ENCODE assay signal across 13 cellular contexts in genomic region chr19:36151144-36152051, GRCh38. TPM values are rescaled to one million over a fixed set of nuclear protein-coding genes. Genes with fewer than 3 reads are reported as not detected.
DNase-seq lines count a peak whose midpoint lies in the region; ATAC-seq, FAIRE-seq and TF ChIP-seq lines count a peak whose summit lies in the region.
"Had no signal": no experiment of that assay in that cellular context is flagged by ENCODE, and none has a peak within 500 bp of the region (broad histone marks: within the 10 kb centered on the region; RNA-seq: fewer than 3 reads in every experiment).

No MANE protein-coding gene starts in this region.

- H3K27ac Mint-ChIP-seq in Calu3 (ENCODE audit: unreplicated experiment), result no peak overlapping the region
- no peak overlapping the region for H3K27ac Mint-ChIP-seq in stimulated activated naive B cell treated with anti-CD40 and anti-IgM and Interleukin-4, amounts not matched to agents 10 μg/mL and 1 μg/mL and 100 μg/mL, for 72 hours

- H3K27me3 ChIP-seq in heart right ventricle (no peaks in the 10 kb centered on the region), pancreas (no peaks in the 10 kb centered on the region)

- intact Hi-C loops in heart right ventricle (cut with DNase I), result loop anchor here in 2 of 10 donors (1.0 kb wide), 1 partner anchor 23 kb away; no protein-coding TSS in a partner anchor
- intact Hi-C loops in pancreas (cut with DNase I), result no loop called here
- intact Hi-C loops in Calu3 (cut with micrococcal nuclease; ENCODE audit: unreplicated experiment), result no loop called here

- H3K9me3 ChIP-seq in heart right ventricle (no peaks in the 10 kb centered on the region), pancreas (no peaks in the 10 kb centered on the region)

- H3K4me3 ChIP-seq in AG04449 (ENCODE audit: low read depth, low read length), result peak overlapping the region; percentile 12; the same call in 1 of the 2 replicates
- peak overlapping the region; percentile 26 for H3K4me3 ChIP-seq in astrocyte of the spinal cord (ENCODE audit: low read depth, low read length)
- H3K4me3 ChIP-seq in heart right ventricle, result peak overlapping the region; percentile 58 to 94 (median 72)
- H3K4me3 ChIP-seq in pancreas, result peak overlapping the region; percentile 14 to 40 (median 28)

- H3K27ac ChIP-seq in heart right ventricle, result peak overlapping the region; percentile 92 to 100 (median 100)
- peak overlapping the region; percentile 45 to 73 (median 60) for H3K27ac ChIP-seq in pancreas

- H3K9me3 Mint-ChIP-seq in Calu3 (ENCODE audit: low read depth, unreplicated experiment), result no peaks in the 10 kb centered on the region
- no peaks in the 10 kb centered on the region for H3K9me3 Mint-ChIP-seq in stimulated activated naive B cell treated with anti-CD40 and anti-IgM and Interleukin-4, amounts not matched to agents 10 μg/mL and 1 μg/mL and 100 μg/mL, for 72 hours
- H3K9me3 Mint-ChIP-seq: brain had no signal

- H3K36me3 ChIP-seq in heart right ventricle (peaks cover 0 to 49% (median 40%) of the 10 kb centered on the region in 9 donors), pancreas (peaks cover 0 to 27% (median 3%) of the 10 kb centered on the region in 3 donors)

- in situ Hi-C loops in astrocyte of the spinal cord (cut with HindIII; ENCODE audit: low sequenced_read_pairs), result no loop called here

- TF ChIP-seq CTCF in AG04449 (IDR thresholded peaks at IDR 0.05; ENCODE audit: insufficient read depth, low read length, missing control alignments) (no peak), astrocyte of the spinal cord (IDR thresholded peaks at IDR 0.05; ENCODE audit: low read depth, low read length) (no peak), heart right ventricle (IDR thresholded peaks at IDR 0.05) (no peak), pancreas (IDR thresholded peaks at IDR 0.05) (no peak), Calu3 (IDR thresholded peaks at IDR 0.05; ENCODE audit: unreplicated experiment) (no peak)

- POLR2A ChIA-PET in AG04449 (lab: Yijun Ruan, JAX), result interaction anchor here (0.7 kb wide), 1 partner anchor 15 kb away, joined by 3 read pairs; no protein-coding TSS in a partner anchor

- 17 to 18% methylated on average over 45 to 47 of the region's 47 CpGs for WGBS in heart right ventricle, 2 donors
- WGBS in pancreas, 2 donors, result 66 to 83% methylated on average over 40 to 47 of the region's 47 CpGs

- H3K4me1 ChIP-seq in heart right ventricle, result peaks cover 9 to 58% (median 27%) of the 10 kb centered on the region in 9 donors
- H3K4me1 ChIP-seq in pancreas, result no peaks in the 10 kb centered on the region

- ATAC-seq in heart right ventricle, result peak; percentile 66 to 83 (median 74)
- peak; percentile 34 to 67 (median 65) for ATAC-seq in pancreas
- no peak for ATAC-seq in stimulated activated naive B cell treated with anti-CD40 and anti-IgM and Interleukin-4, amounts not matched to agents 10 μg/mL and 1 μg/mL and 100 μg/mL, for 72 hours (replicated peaks)

- DNase-seq in AG04449 (ENCODE audit: low read depth, low spot score), result no peak
- no peak for DNase-seq in astrocyte of the spinal cord (ENCODE audit: low read depth, low spot score)
- DNase-seq in heart right ventricle, result peak; percentile 69 to 81
- no peak for DNase-seq in pancreas
- DNase-seq in Calu3, result no peak
- no peak for DNase-seq in stimulated activated naive B cell treated with anti-CD40 and anti-IgM and Interleukin-4, amounts not matched to agents 10 μg/mL and 1 μg/mL and 100 μg/mL, for 72 hours
- no peak for DNase-seq in NCI-H526 treated with DMSO at 0.1 percent for 48 hours (lab: John Stamatoyannopoulos, UW)
- DNase-seq in middle frontal gyrus (ENCODE audit: extremely low spot score, low spot score), result no peak
- DNase-seq: AML-193, HCEC 1CT, KBM-7 had no signal

- CTCF ChIA-PET in AG04449 (lab: Yijun Ruan, JAX) (interaction anchor here (0.8 to 1.7 kb wide), 4 partner anchors 19 to 28 kb away, joined by 3 to 6 read pairs (median 5); no protein-coding TSS in a partner anchor), Calu3 (lab: Charles Lee) (interaction anchor here (0.6 kb wide), 1 partner anchor 18 kb away, joined by 5 read pairs; no protein-coding TSS in a partner anchor)

- BruUV-seq in Calu3 (replicated peaks; lab: Mats Ljungman, UMichigan), result no TSS peak

- H3K4me1 Mint-ChIP-seq in Calu3 (ENCODE audit: low read depth, unreplicated experiment), result peaks cover 7% of the 10 kb centered on the region
- H3K4me1 Mint-ChIP-seq in stimulated activated naive B cell treated with anti-CD40 and anti-IgM and Interleukin-4, amounts not matched to agents 10 μg/mL and 1 μg/mL and 100 μg/mL, for 72 hours, result peaks cover 8 to 21% of the 10 kb centered on the region in 2 donors

- no peak for FAIRE-seq in pancreas (lab: Jason Lieb, UNC)

- peaks cover 61% of the 10 kb centered on the region for H3K36me3 Mint-ChIP-seq in Calu3 (ENCODE audit: insufficient read depth, unreplicated experiment)
- H3K36me3 Mint-ChIP-seq in stimulated activated naive B cell treated with anti-CD40 and anti-IgM and Interleukin-4, amounts not matched to agents 10 μg/mL and 1 μg/mL and 100 μg/mL, for 72 hours, result peaks cover 42 to 50% of the 10 kb centered on the region in 2 donors

- no peak overlapping the region for H3K4me3 Mint-ChIP-seq in Calu3 (ENCODE audit: low read depth, unreplicated experiment)
- peak overlapping the region in 1 of 2 donors; percentile 43 for H3K4me3 Mint-ChIP-seq in stimulated activated naive B cell treated with anti-CD40 and anti-IgM and Interleukin-4, amounts not matched to agents 10 μg/mL and 1 μg/mL and 100 μg/mL, for 72 hours
- H3K4me3 Mint-ChIP-seq: brain had no signal

- H3K27me3 Mint-ChIP-seq in Calu3 (ENCODE audit: unreplicated experiment), result no peaks in the 10 kb centered on the region
- no peaks in the 10 kb centered on the region for H3K27me3 Mint-ChIP-seq in stimulated activated naive B cell treated with anti-CD40 and anti-IgM and Interleukin-4, amounts not matched to agents 10 μg/mL and 1 μg/mL and 100 μg/mL, for 72 hours

RNA-seq across cellular contexts. Expression of gene COX7A1, which starts 0.8 kb away (rescaled TPM):
- total RNA-seq in heart right ventricle, result 1,000 to 10,000 TPM; 1,564 to 3,571 (median 2,793) TPM
- 1,000 to 10,000 TPM in 1 of 2 donors, 100 to 1,000 TPM in 1; 850 to 2,441 TPM for polyA plus RNA-seq in heart right ventricle
- total RNA-seq in pancreas, result 10 to 100 TPM in 5 of 6 donors, 1 to 10 TPM in 1; 4.1 to 25.3 (median 15.1) TPM
- 10 to 100 TPM; 13.6 to 31.0 TPM for polyA plus RNA-seq in pancreas
- not detected in 2 replicates for total RNA-seq in Calu3 (2022)
- total RNA-seq: myocyte had no signal

RNA-seq across cellular contexts. Expression of gene CAPNS1, which starts 11.5 kb away (rescaled TPM):
- 1,000 to 10,000 TPM in 1 of 10 donors, 100 to 1,000 TPM in 9; 800 to 1,095 (median 894) TPM for total RNA-seq in heart right ventricle
- polyA plus RNA-seq in heart right ventricle, result 1,000 to 10,000 TPM in 1 of 2 donors, 100 to 1,000 TPM in 1; 745 to 1,027 TPM
- 100 to 1,000 TPM; 124 to 273 (median 175) TPM for total RNA-seq in pancreas
- polyA plus RNA-seq in pancreas, result 100 to 1,000 TPM; 260 to 271 TPM
- 823 and 894 TPM in 2 replicates for total RNA-seq in Calu3 (2022)

RNA-seq across cellular contexts. Expression of gene TBCB, which starts 36.1 kb away (rescaled TPM):
- total RNA-seq in heart right ventricle (100 to 1,000 TPM in 4 of 10 donors, 10 to 100 TPM in 6; 73.0 to 134 (median 97.3) TPM), pancreas (10 to 100 TPM; 22.3 to 65.0 (median 32.3) TPM), Calu3 (2022) (204 and 210 TPM in 2 replicates)
- polyA plus RNA-seq in heart right ventricle (100 to 1,000 TPM; 142 to 193 TPM), pancreas (100 to 1,000 TPM in 1 of 2 donors, 10 to 100 TPM in 1; 72.6 to 131 TPM)

RNA-seq across cellular contexts. Expression of gene POLR2I, which starts 36.7 kb away (rescaled TPM):
- total RNA-seq in heart right ventricle (100 to 1,000 TPM in 6 of 10 donors, 10 to 100 TPM in 4; 83.7 to 139 (median 105) TPM), pancreas (10 to 100 TPM; 29.8 to 40.6 (median 35.3) TPM), Calu3 (2022) (91.6 and 92.2 TPM in 2 replicates)
- polyA plus RNA-seq in heart right ventricle (100 to 1,000 TPM; 153 TPM), pancreas (10 to 100 TPM; 45.7 to 58.0 TPM)

RNA-seq across cellular contexts. Expression of gene OVOL3, which starts 40.5 kb away (rescaled TPM):
- total RNA-seq in heart right ventricle (not detected), pancreas (not detected), Calu3 (2022) (not detected in 2 replicates)
- polyA plus RNA-seq in heart right ventricle (not detected), pancreas (not detected)
- total RNA-seq: myocyte had no signal

Comparison
In these comparisons a context has a peak if more than half of its experiments do, and no peak if none do; other contexts are left out.
1. DNase-seq: peak in heart right ventricle (2 of 2); none in AG04449 (single experiment), astrocyte of the spinal cord (single experiment), pancreas (0 of 6), Calu3 (single experiment), stimulated activated naive B cell treated with anti-CD40 and anti-IgM and Interleukin-4, amounts not matched to agents 10 μg/mL and 1 μg/mL and 100 μg/mL, for 72 hours (single experiment), NCI-H526 treated with DMSO at 0.1 percent for 48 hours (single experiment) and middle frontal gyrus (single experiment).
2. H3K4me3 ChIP-seq: peak in every context shown above with its lines; median percentile 72 in heart right ventricle; 28 in pancreas; 26 in astrocyte of the spinal cord; 12 in AG04449.
3. ATAC-seq: peak in heart right ventricle (8 of 8) and pancreas (4 of 4); none in stimulated activated naive B cell treated with anti-CD40 and anti-IgM and Interleukin-4, amounts not matched to agents 10 μg/mL and 1 μg/mL and 100 μg/mL, for 72 hours (0 of 2).
4. RNA of gene COX7A1, which starts 0.8 kb away (total RNA-seq): 1,564 to 3,571 TPM in heart right ventricle; 4.1 to 25.3 TPM in pancreas and not detected in Calu3; every median in the first group is over 10 times any median in the second.